In the genomic region with DNA sequence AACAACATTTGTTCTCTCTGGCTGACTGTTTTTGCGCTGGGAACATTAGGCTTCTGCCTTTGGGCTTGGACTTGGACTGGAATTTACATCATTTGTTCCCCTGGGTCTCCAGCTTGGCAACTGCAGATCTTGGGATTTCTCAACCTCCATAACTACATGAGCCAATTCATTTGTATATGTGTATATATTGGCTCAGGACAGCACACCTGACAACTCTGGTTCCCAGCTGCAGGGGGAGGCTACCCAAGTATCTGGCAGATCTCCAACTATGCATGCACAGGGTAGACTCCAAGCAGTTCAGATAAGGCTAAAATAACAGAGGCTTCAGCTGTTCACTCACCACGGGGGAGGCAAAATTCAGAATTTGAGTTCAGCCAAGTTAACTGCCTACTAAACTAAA, we compare ENCODE assay signal across 8 cellular contexts. TPM values are rescaled to one million over a fixed set of nuclear protein-coding genes. Genes with fewer than 3 reads are reported as not detected.
DNase-seq lines count a peak whose midpoint lies in the region; ATAC-seq and TF ChIP-seq lines count a peak whose summit lies in the region.
"Had no signal": no experiment of that assay in that cellular context is flagged by ENCODE, and none has a peak within 500 bp of the region (broad histone marks: within the 10 kb centered on the region; RNA-seq: fewer than 3 reads in every experiment).

No MANE protein-coding gene starts in this region.

- no peak for TF ChIP-seq CTCF in astrocyte of the cerebellum (IDR thresholded peaks at IDR 0.05; ENCODE audit: low read depth, low read length, missing control alignments)
- no peak for TF ChIP-seq CTCF in thoracic aorta (IDR thresholded peaks at IDR 0.05)

- no peaks in the 10 kb centered on the region for H3K9me3 ChIP-seq in right cardiac atrium (ENCODE audit: control insufficient read depth, low read length)
- no peaks in the 10 kb centered on the region for H3K9me3 ChIP-seq in thoracic aorta

- intact Hi-C loops in right cardiac atrium (cut with DNase I): no loop called here

- DNase-seq in NAMALWA (ENCODE audit: low spot score) (peak; percentile 21), astrocyte of the cerebellum (ENCODE audit: low read depth) (peak; percentile 98), right cardiac atrium (peak; percentile 70 to 81 (median 73)), thoracic aorta (ENCODE audit: low spot score) (peak; percentile 52), ureter (ENCODE audit: low spot score) (no peak), Ammon's horn (ENCODE audit: low spot score) (no peak)
- DNase-seq: activated naive CD4-positive, alpha-beta T cell treated with anti-CD3 and anti-CD28 coated beads, Interleukin-2, amount 10 ng/mL, durations not matched to agents 7 days and 5 days had no signal

- H3K4me3 ChIP-seq in astrocyte of the cerebellum (ENCODE audit: low read depth, low read length): no peak overlapping the region
- no peak overlapping the region for H3K4me3 ChIP-seq in right cardiac atrium (ENCODE audit: low read length)
- H3K4me3 ChIP-seq in thoracic aorta: no peak overlapping the region

- peak; percentile 83 to 93 for ATAC-seq in right cardiac atrium
- ATAC-seq in thoracic aorta (ENCODE audit: insufficient number of reproducible peaks, low FRiP score, low read depth): peak; percentile 83
- ATAC-seq in GM18517 (IDR thresholded peaks at IDR 0.05; ENCODE audit: unreplicated experiment): no peak

- WGBS in right cardiac atrium: 19% methylated on average over 2 of the region's 2 CpGs

- in situ Hi-C loops in astrocyte of the cerebellum (cut with HindIII; ENCODE audit: low sequenced_read_pairs): no loop called here

- no peaks in the 10 kb centered on the region for H3K36me3 ChIP-seq in thoracic aorta

- H3K4me1 ChIP-seq in right cardiac atrium (ENCODE audit: control insufficient read depth, insufficient read depth, low read length) (peaks cover 6% of the 10 kb centered on the region), thoracic aorta (ENCODE audit: control insufficient read depth in 1 of 2, low read depth in 2 of 2) (peaks cover 24 to 48% of the 10 kb centered on the region in 2 donors)

- H3K27ac ChIP-seq in right cardiac atrium (ENCODE audit: low read length) (peak overlapping the region; percentile 26), thoracic aorta (peak overlapping the region; percentile 61 to 65)

- H3K27me3 ChIP-seq in right cardiac atrium (ENCODE audit: control insufficient read depth, insufficient read depth) (no peaks in the 10 kb centered on the region), thoracic aorta (replicated peaks; ENCODE audit: insufficient read depth) (no peaks in the 10 kb centered on the region)

RNA-seq across cellular contexts. Expression of a gene that starts 31.6 kb away (rescaled TPM):
- total RNA-seq in right cardiac atrium: 1 to 10 TPM; 1.3 to 3.3 (median 1.9) TPM
- 0.68 TPM for polyA plus RNA-seq in right cardiac atrium
- total RNA-seq in thoracic aorta: 1 to 10 TPM; 8.3 to 9.1 TPM
- 16.8 TPM for total RNA-seq in ureter

Comparison
In these comparisons a context has a peak if more than half of its experiments do, and no peak if none do; other contexts are left out.
1. DNase-seq: peak in NAMALWA (single experiment), astrocyte of the cerebellum (single experiment), right cardiac atrium (3 of 3) and thoracic aorta (single experiment); none in ureter (single experiment) and Ammon's horn (single experiment).